Comparison of ENCODE assay signal across 26 cellular contexts in the genomic region with DNA sequence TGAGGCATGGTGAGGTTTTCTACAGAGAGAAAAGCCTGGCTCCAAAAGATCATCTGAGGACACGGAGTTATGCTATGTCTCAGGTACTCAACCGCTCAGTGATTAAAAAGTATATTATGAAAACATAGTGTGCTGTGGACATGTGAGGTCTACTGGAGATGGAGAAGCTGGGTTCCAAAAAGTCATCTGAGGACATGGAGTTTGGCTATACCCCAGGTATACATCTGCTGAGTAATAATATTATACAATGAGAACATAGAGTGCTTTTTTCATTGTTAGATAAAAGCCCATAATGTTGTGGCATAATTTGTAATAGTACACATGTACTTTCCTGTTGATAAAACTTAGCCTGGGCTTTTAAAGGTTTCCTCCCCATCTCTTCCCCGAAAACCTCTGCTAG.
"Had no signal": no experiment of that assay in that cellular context is flagged by ENCODE, and none has a peak within 500 bp of the region (broad histone marks: within the 10 kb centered on the region; RNA-seq: fewer than 3 reads in every experiment).

No MANE protein-coding gene starts in this region.

- H3K4me1 ChIP-seq: ascending aorta, breast epithelium, colonic mucosa, gastroesophageal sphincter had no signal

- H3K36me3 ChIP-seq: ascending aorta, breast epithelium, colonic mucosa, gastroesophageal sphincter, WERI-Rb-1 had no signal

- H3K27me3 ChIP-seq: ascending aorta, breast epithelium, colonic mucosa had no signal

- DNase-seq: activated B cell treated with CpG ODN at 0.5 μM for 24 hours; activated CD4-positive, alpha-beta T cell treated with anti-CD3 and anti-CD28 coated beads for 48 hours; activated CD4-positive, alpha-beta T cell treated with anti-CD3 and anti-CD28 coated beads, Interleukin-2, amount 50 U/mL, for 1 hour; activated CD4-positive, alpha-beta T cell treated with anti-CD3 and anti-CD28 coated beads, Interleukin-2, amount 50 U/mL, for 48 hours; activated CD8-positive, alpha-beta memory T cell treated with anti-CD3 and anti-CD28 coated beads for 24 hours; activated CD8-positive, alpha-beta T cell treated with anti-CD3 and anti-CD28 coated beads for 36 hours; activated effector memory CD4-positive, alpha-beta T cell treated with Interleukin-2 at 50 U/mL for 16 hours; activated gamma-delta T cell treated with Interleukin-2 at 50 U/mL for 16 hours; activated naive CD4-positive, alpha-beta T cell treated with anti-CD3 and anti-CD28 coated beads, Interleukin-2, amount 50 U/mL, for 16 hours; activated naive CD4-positive, alpha-beta T cell treated with Interleukin-2 at 50 U/mL for 16 hours; activated T-cell treated with anti-CD3 and anti-CD28 coated beads, Interleukin-2, amount 50 U/mL, for 4 hours; caudate nucleus; colonic mucosa; effector memory CD4-positive, alpha-beta T cell; foreskin melanocyte; head of caudate nucleus; T-helper 1 cell; T-helper 17 cell; T1000; WERI-Rb-1 had no signal

- H3K4me3 ChIP-seq: ascending aorta, breast epithelium, colonic mucosa, gastroesophageal sphincter had no signal

- H3K27ac ChIP-seq: ascending aorta, breast epithelium, colonic mucosa, gastroesophageal sphincter, WERI-Rb-1 had no signal

- ATAC-seq: activated CD4-positive, CD25-positive, alpha-beta regulatory T cell treated with anti-CD3 and anti-CD28 coated beads, Interleukin-2, amount 50 U/mL, for 24 hours; activated CD8-positive, alpha-beta T cell treated with anti-CD3 and anti-CD28 coated beads for 36 hours; activated T-cell treated with anti-CD3 and anti-CD28 coated beads, Interleukin-2, amount 50 U/mL, for 4 hours; activated T-helper 17 cell treated with anti-CD3 and anti-CD28 coated beads, Interleukin-2, amount 50 U/mL, for 72 hours; esophagus mucosa; gastroesophageal sphincter; T-helper 17 cell had no signal

- H3K9me3 ChIP-seq: ascending aorta, breast epithelium, colonic mucosa, gastroesophageal sphincter had no signal
